In genomic region chr5:131230406-131230805, GRCh38 we compare ENCODE assay signal across 8 cellular contexts. TPM values are rescaled to one million over a fixed set of nuclear protein-coding genes. Genes with fewer than 3 reads are reported as not detected.
A peak's percentile ranks its signal among the peaks of the same experiment; 100 is the strongest.
DNase-seq lines count a peak whose midpoint lies in the region; ATAC-seq and TF ChIP-seq lines count a peak whose summit lies in the region.

No MANE protein-coding gene starts in this region.

- no peaks in the 10 kb centered on the region for H3F3A ChIP-seq in smooth muscle cell (ENCODE audit: low read depth)

- H3K9ac ChIP-seq in smooth muscle cell (ENCODE audit: low read depth), result no peak overlapping the region

- no peaks in the 10 kb centered on the region for H4K20me1 ChIP-seq in smooth muscle cell (ENCODE audit: low read depth)

- H3K79me2 ChIP-seq in smooth muscle cell (ENCODE audit: low read depth), result no peaks in the 10 kb centered on the region

- H3K4me3 ChIP-seq in Panc1 (ENCODE audit: low read depth in 2 of 2, low read length in 2 of 2) (peak overlapping the region in 1 of 2 experiments; percentile 12; a peak in 1 of 4 replicates), smooth muscle cell (no peak overlapping the region), aorta (ENCODE audit: low read length in 2 of 2) (no peak overlapping the region), brain microvascular endothelial cell (ENCODE audit: low read depth, low read length) (no peak overlapping the region)

- intact Hi-C loops in Panc1 (cut with micrococcal nuclease; ENCODE audit: unreplicated experiment) (no loop called here), aorta (cut with DNase I) (no loop called here)

- CTCF ChIA-PET in Panc1 (lab: Charles Lee), result no interaction called here

- TF ChIP-seq CTCF in Panc1 (IDR thresholded peaks at IDR 0.05) (no peak), smooth muscle cell (IDR thresholded peaks at IDR 0.05; ENCODE audit: borderline replicate concordance, insufficient read depth, poor library complexity, severe bottlenecking) (no peak), brain microvascular endothelial cell (IDR thresholded peaks at IDR 0.05; ENCODE audit: low read depth, low read length, missing control alignments) (no peak)

- ATAC-seq in HG02852 (IDR thresholded peaks at IDR 0.05; ENCODE audit: unreplicated experiment), result peak; percentile 83
- peak; percentile 65 for ATAC-seq in Panc1
- no peak for ATAC-seq in aorta (ENCODE audit: low FRiP score)

- H3K4me1 ChIP-seq in Panc1 (ENCODE audit: control insufficient read depth, insufficient read depth, low read length) (no peaks in the 10 kb centered on the region), smooth muscle cell (ENCODE audit: low read depth) (peaks cover 6% of the 10 kb centered on the region), aorta (ENCODE audit: control insufficient read depth in 1 of 2, insufficient read depth in 2 of 2, low read length in 2 of 2) (no peaks in the 10 kb centered on the region)

- no peak overlapping the region for H3K27ac ChIP-seq in Panc1 (ENCODE audit: low read length)
- no peak overlapping the region for H3K27ac ChIP-seq in smooth muscle cell (ENCODE audit: low read depth)
- no peak overlapping the region for H3K27ac ChIP-seq in aorta (ENCODE audit: low read depth in 1 of 2, low read length in 2 of 2)
- no peak overlapping the region for H3K27ac ChIP-seq in brain microvascular endothelial cell

- H3K36me3 ChIP-seq in Panc1 (ENCODE audit: control insufficient read depth, insufficient read depth, low read length), result no peaks in the 10 kb centered on the region
- no peaks in the 10 kb centered on the region for H3K36me3 ChIP-seq in smooth muscle cell (ENCODE audit: low read depth)
- H3K36me3 ChIP-seq in aorta (ENCODE audit: control insufficient read depth in 1 of 2, insufficient read depth in 2 of 2, low read length in 1 of 2), result no peaks in the 10 kb centered on the region
- no peaks in the 10 kb centered on the region for H3K36me3 ChIP-seq in brain microvascular endothelial cell (replicated peaks)

- POLR2A ChIA-PET in Panc1 (lab: Charles Lee), result no interaction called here

- 79% methylated on average over 5 of the region's 5 CpGs for WGBS in smooth muscle cell (ENCODE audit: low lambda C conversion rate)
- WGBS in aorta, 2 donors, result 88 to 89% methylated on average over 5 of the region's 5 CpGs

- H2AFZ ChIP-seq in smooth muscle cell (ENCODE audit: low read depth), result peak overlapping the region; percentile 27

- no peak overlapping the region for H3K4me2 ChIP-seq in smooth muscle cell

- no peaks in the 10 kb centered on the region for H3K27me3 ChIP-seq in Panc1 (ENCODE audit: control insufficient read depth, insufficient read depth, low read length)
- H3K27me3 ChIP-seq in smooth muscle cell (ENCODE audit: low read depth), result no peaks in the 10 kb centered on the region
- no peaks in the 10 kb centered on the region for H3K27me3 ChIP-seq in aorta (ENCODE audit: control insufficient read depth in 1 of 2, insufficient read depth in 2 of 2, low read length in 1 of 2)
- H3K27me3 ChIP-seq in brain microvascular endothelial cell (replicated peaks), result no peaks in the 10 kb centered on the region

- in situ Hi-C loops in Panc1 (cut with HindIII; ENCODE audit: low pct_unique_long_range_greater_than_20kb, low sequenced_read_pairs) (no loop called here), brain microvascular endothelial cell (cut with HindIII; ENCODE audit: low pct_ligation_motif_present, low sequenced_read_pairs) (no loop called here)

- BruUV-seq in Panc1 (replicated peaks; lab: Mats Ljungman, UMichigan), result no TSS peak

- H3K9me3 ChIP-seq in Panc1 (ENCODE audit: control insufficient read depth, insufficient read depth, low read depth, low read length), result no peaks in the 10 kb centered on the region
- no peaks in the 10 kb centered on the region for H3K9me3 ChIP-seq in smooth muscle cell (replicated peaks; ENCODE audit: low read depth)
- H3K9me3 ChIP-seq in aorta (ENCODE audit: control insufficient read depth, low read length), result no peaks in the 10 kb centered on the region

- DNase-seq in NOMO-1 treated with DMSO at 0.1 percent for 48 hours (lab: John Stamatoyannopoulos, UW; ENCODE audit: unreplicated experiment) (peak; percentile 59), NOMO-1 treated with dmso at 0.1 percent for 144 hours (lab: John Stamatoyannopoulos, UW; ENCODE audit: unreplicated experiment) (no peak), Panc1 (ENCODE audit: low read depth, low spot score) (no peak), smooth muscle cell (lab: John Stamatoyannopoulos, UW; ENCODE audit: unreplicated experiment) (no peak), aorta (no peak), SIG-M5 treated with dmso at 0.1 percent for 504 hours (lab: John Stamatoyannopoulos, UW; ENCODE audit: unreplicated experiment) (no peak), brain microvascular endothelial cell (no peak)

RNA-seq across cellular contexts. Expression of gene CDC42SE2, which starts 33.4 kb away (rescaled TPM):
- 46.1 TPM for total RNA-seq in Panc1 (2021; ENCODE audit: unreplicated experiment)
- 21.8 TPM for polyA plus RNA-seq in Panc1 (2012; ENCODE audit: insufficient read length)
- 24.0 and 31.5 TPM in 2 replicates for total RNA-seq in smooth muscle cell
- polyA plus RNA-seq in smooth muscle cell, result 12.6 and 16.4 TPM in 2 replicates
- total RNA-seq in aorta, result 10 to 100 TPM; 20.4 to 25.6 TPM
- 10 to 100 TPM; 12.1 to 30.2 TPM for polyA plus RNA-seq in aorta

RNA-seq across cellular contexts. Expression of gene LYRM7, which starts 59.7 kb away (rescaled TPM):
- total RNA-seq in Panc1 (2021; ENCODE audit: unreplicated experiment) (12.1 TPM), smooth muscle cell (6.7 and 52.2 TPM in 2 replicates), aorta (10 to 100 TPM in 1 of 2 donors, 1 to 10 TPM in 1; 7.1 to 12.0 TPM)
- 6.8 TPM for polyA plus RNA-seq in Panc1 (2012; ENCODE audit: insufficient read length)
- polyA plus RNA-seq in smooth muscle cell (11.5 and 12.9 TPM in 2 replicates), aorta (1 to 10 TPM; 4.5 to 5.1 TPM)
